In the genomic region with DNA sequence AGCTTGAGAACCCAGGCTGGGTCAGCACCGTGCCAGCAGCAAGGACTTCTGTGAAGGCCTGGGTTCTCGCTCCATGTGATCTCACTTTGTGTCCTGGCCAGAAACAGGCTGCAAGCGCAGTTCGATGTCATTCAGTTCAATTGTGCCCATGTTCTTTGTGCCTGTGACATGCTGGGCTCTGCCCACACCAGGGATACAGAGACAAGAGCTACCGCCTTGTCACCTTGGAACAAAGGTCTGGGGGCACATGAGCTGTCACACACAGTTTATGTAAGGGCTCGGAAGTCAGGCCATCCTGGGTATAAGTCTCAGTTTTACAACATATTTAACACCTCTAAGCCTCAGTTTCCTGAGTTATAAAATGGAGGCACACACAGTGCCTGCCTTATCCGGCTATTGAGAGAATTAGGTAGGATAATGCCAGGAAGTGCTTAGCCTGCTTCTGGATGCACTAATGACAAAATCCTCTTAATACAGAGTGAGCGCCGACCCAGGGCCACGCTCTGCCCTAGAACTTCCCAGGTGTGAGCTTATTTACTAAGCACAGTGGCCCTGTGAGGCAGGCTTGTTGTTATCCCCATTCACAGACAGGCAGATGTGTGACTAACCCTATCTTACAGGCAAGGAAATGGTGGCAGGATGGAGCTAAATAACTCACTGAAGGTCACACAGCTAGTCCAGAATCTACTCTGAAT, we compare ENCODE assay signal across 21 cellular contexts. TPM values are rescaled to one million over a fixed set of nuclear protein-coding genes. Genes with fewer than 3 reads are reported as not detected.
DNase-seq lines count a peak whose midpoint lies in the region; ATAC-seq, FAIRE-seq and TF ChIP-seq lines count a peak whose summit lies in the region.
"Had no signal": no experiment of that assay in that cellular context is flagged by ENCODE, and none has a peak within 500 bp of the region (broad histone marks: within the 10 kb centered on the region; RNA-seq: fewer than 3 reads in every experiment).

No MANE protein-coding gene starts in this region.

- H2BK12ac ChIP-seq in H9 (ENCODE audit: insufficient read length, low read depth, low read length) = no peak overlapping the region

- no peaks in the 10 kb centered on the region for H3K9me1 ChIP-seq in endothelial cell of umbilical vein (replicated peaks; ENCODE audit: control insufficient read depth, extremely low read depth, insufficient read depth, low read length)

- TF ChIP-seq POLR2A in endothelial cell of umbilical vein (IDR thresholded peaks at IDR 0.05; ENCODE audit: low read depth, low read length) = no peak

- no peaks in the 10 kb centered on the region for H3K4me1 ChIP-seq in H9 (ENCODE audit: insufficient read depth, low read length)
- peaks cover 26% of the 10 kb centered on the region for H3K4me1 ChIP-seq in endothelial cell of umbilical vein (ENCODE audit: control insufficient read depth, extremely low read depth, insufficient read depth, low read length)
- H3K4me1 ChIP-seq: HAP-1, Peyer's patch had no signal

- no peak overlapping the region for H3K14ac ChIP-seq in H9 (ENCODE audit: insufficient read depth, low read length)

- H3K79me1 ChIP-seq in H9 (ENCODE audit: insufficient read depth, low read depth, low read length, poor library complexity, severe bottlenecking) = no peaks in the 10 kb centered on the region

- no peak overlapping the region for H3K23ac ChIP-seq in H9 (ENCODE audit: insufficient read length, low read depth, low read length)

- no peak overlapping the region for H2AFZ ChIP-seq in H9 (ENCODE audit: low read length)
- H2AFZ ChIP-seq in endothelial cell of umbilical vein (ENCODE audit: low read depth, low read length) = no peak overlapping the region

- no peak overlapping the region for H2BK20ac ChIP-seq in H9 (ENCODE audit: low read depth, low read length, poor library complexity, severe bottlenecking)

- H3K27ac Mint-ChIP-seq in H9 (peak overlapping the region; percentile 17 to 57 (median 25); a peak in 3 of 7 replicates), natural killer cell (peak overlapping the region; percentile 80 to 97)
- H3K27ac Mint-ChIP-seq: memory B cell had no signal

- H3K4me2 ChIP-seq in H9 (ENCODE audit: insufficient read depth, insufficient read length, low read length) (no peak overlapping the region), endothelial cell of umbilical vein (ENCODE audit: insufficient read depth, low read length) (no peak overlapping the region)

- H3K27ac ChIP-seq in H9 (ENCODE audit: insufficient read length, low read depth, low read length) (no peak overlapping the region), endothelial cell of umbilical vein (ENCODE audit: insufficient read depth, low read depth, low read length) (peak overlapping the region; percentile 50)
- H3K27ac ChIP-seq: epithelial cell of prostate, Peyer's patch had no signal

- H3K27me3 ChIP-seq in H9 (ENCODE audit: insufficient read depth, low read length) (no peaks in the 10 kb centered on the region), endothelial cell of umbilical vein (ENCODE audit: control insufficient read depth in 2 of 2, insufficient read depth in 2 of 2, low read length in 2 of 2) (no peaks in the 10 kb centered on the region)
- H3K27me3 ChIP-seq: Peyer's patch had no signal

- no peaks in the 10 kb centered on the region for H3K23me2 ChIP-seq in H9 (ENCODE audit: insufficient read length, low read depth, low read length, poor library complexity, severe bottlenecking)

- intact Hi-C loops in endothelial cell of umbilical vein (cut with micrococcal nuclease) (no loop called here), natural killer cell (cut with micrococcal nuclease) (no loop called here)

- no TSS peak for BruUV-seq in endothelial cell of umbilical vein (replicated peaks; lab: Mats Ljungman, UMichigan)

- no peak overlapping the region for H2BK120ac ChIP-seq in H9 (ENCODE audit: low read depth, low read length, poor library complexity, severe bottlenecking)

- POLR2A ChIA-PET in endothelial cell of umbilical vein (lab: Charles Lee) = no interaction called here

- WGBS in H9 (ENCODE audit: extremely low coverage, insufficient read length, low lambda C conversion rate) = no CpG with 5 or more reads among the region's 10 CpGs

- FAIRE-seq in endothelial cell of umbilical vein (lab: Jason Lieb, UNC) = peak; percentile 44

- no peak overlapping the region for H2AK5ac ChIP-seq in H9 (ENCODE audit: insufficient read length, low read length)

- DNase-seq in Ammon's horn (ENCODE audit: low spot score) (peak; percentile 59), H9 (no peak), endothelial cell of umbilical vein (ENCODE audit: low read depth, low spot score) (peak; percentile 42), natural killer cell (no peak), EL (no peak), NCI-H526 treated with DMSO at 0.1 percent for 48 hours (lab: John Stamatoyannopoulos, UW) (no peak), HK-2 (ENCODE audit: unreplicated experiment) (no peak)
- DNase-seq: activated CD8-positive, alpha-beta memory T cell treated with anti-CD3 and anti-CD28 coated beads, Interleukin-2, amount 50 U/mL, for 4 hours; central memory CD4-positive, alpha-beta T cell; DMS153; hippocampal formation; NCI-H1436 treated with DMSO at 0.1 percent for 48 hours; NCI-H524 treated with DMSO at 0.1 percent for 48 hours; Peyer's patch; stimulated activated naive CD4-positive, alpha-beta T cell treated with Interleukin-2 at 50 U/mL for 16 hours had no signal

- no peak overlapping the region for H4K91ac ChIP-seq in H9 (ENCODE audit: insufficient read length, low read depth, low read length)

- H3K9me3 Mint-ChIP-seq in H9 (no peaks in the 10 kb centered on the region), natural killer cell (no peaks in the 10 kb centered on the region)
- H3K9me3 Mint-ChIP-seq: activated naive CD4-positive, alpha-beta T cell treated with anti-CD3 and anti-CD28 coated beads, Interleukin-2, amount 50 U/mL, for 72 hours; memory B cell had no signal

- H3K9me3 ChIP-seq in H9 (ENCODE audit: control insufficient read depth, low read depth, low read length) (no peaks in the 10 kb centered on the region), endothelial cell of umbilical vein (replicated peaks; ENCODE audit: control insufficient read depth, insufficient read depth, low read length) (no peaks in the 10 kb centered on the region)
- H3K9me3 ChIP-seq: HAP-1, Peyer's patch had no signal

- no peaks in the 10 kb centered on the region for H3K27me3 Mint-ChIP-seq in H9 (ENCODE audit: low read depth)
- no peaks in the 10 kb centered on the region for H3K27me3 Mint-ChIP-seq in natural killer cell (ENCODE audit: low read depth in 2 of 2)
- H3K27me3 Mint-ChIP-seq: memory B cell had no signal

- no peak overlapping the region for H2BK5ac ChIP-seq in H9 (ENCODE audit: insufficient read length, low read length)

- no peak for TF ChIP-seq CTCF in H9 (conservative IDR thresholded peaks at IDR 0.05)
- no peak for TF ChIP-seq CTCF in endothelial cell of umbilical vein (IDR thresholded peaks at IDR 0.05; ENCODE audit: extremely low read depth in 1 of 2, insufficient read depth in 1 of 2, low read depth in 1 of 2, low read length in 2 of 2)
- no peak for TF ChIP-seq CTCF in natural killer cell (IDR thresholded peaks at IDR 0.05)

- H3K4me3 ChIP-seq in endothelial cell of umbilical vein (replicated peaks in 1 of 3; ENCODE audit: insufficient read depth in 1 of 3, low read depth in 1 of 3, low read length in 3 of 3) = no peak overlapping the region
- H3K4me3 ChIP-seq: HAP-1, Peyer's patch had no signal

- H3K4ac ChIP-seq in H9 (ENCODE audit: low read depth, low read length) = no peak overlapping the region

- H3K36me3 Mint-ChIP-seq in H9 (ENCODE audit: insufficient read depth in 1 of 3, low read depth in 3 of 3) (peaks cover 14 to 16% (median 15%) of the 10 kb centered on the region in 3 experiments), natural killer cell (no peaks in the 10 kb centered on the region)
- H3K36me3 Mint-ChIP-seq: activated naive CD4-positive, alpha-beta T cell treated with anti-CD3 and anti-CD28 coated beads, Interleukin-2, amount 50 U/mL, for 72 hours had no signal

- ATAC-seq in natural killer cell (peak; percentile 73 to 89 (median 83)), HG02973 (IDR thresholded peaks at IDR 0.05; ENCODE audit: unreplicated experiment) (no peak)
- ATAC-seq: activated CD4-positive, CD25-positive, alpha-beta regulatory T cell treated with anti-CD3 and anti-CD28 coated beads, Interleukin-2, amount 50 U/mL, for 24 hours had no signal

- no peak overlapping the region for H3K4me3 Mint-ChIP-seq in H9
- peak overlapping the region; percentile 54 for H3K4me3 Mint-ChIP-seq in natural killer cell
- H3K4me3 Mint-ChIP-seq: memory B cell had no signal

- no peak overlapping the region for H3K56ac ChIP-seq in H9 (ENCODE audit: insufficient read length, low read depth, low read length)

- no peaks in the 10 kb centered on the region for H3K36me3 ChIP-seq in endothelial cell of umbilical vein (ENCODE audit: control insufficient read depth in 2 of 2, extremely low read depth in 1 of 2, insufficient read depth in 2 of 2, low read length in 2 of 2)
- H3K36me3 ChIP-seq: HAP-1 had no signal

- H2BK15ac ChIP-seq in H9 (ENCODE audit: low read depth, low read length) = no peak overlapping the region

- no peaks in the 10 kb centered on the region for H3K4me1 Mint-ChIP-seq in H9
- H3K4me1 Mint-ChIP-seq in natural killer cell = peaks cover 32 to 53% of the 10 kb centered on the region in 2 donors

- no peak overlapping the region for H3T11ph ChIP-seq in H9 (ENCODE audit: low read length)

- CTCF ChIA-PET in endothelial cell of umbilical vein (lab: Charles Lee) = interaction anchor here (0.9 to 5.0 kb wide), 10 partner anchors 9 to 116 kb away, joined by 3 to 38 read pairs (median 7); no protein-coding TSS in a partner anchor

- H4K8ac ChIP-seq in H9 (replicated peaks; ENCODE audit: insufficient read length, low read depth, low read length) = no peak overlapping the region

- dilution Hi-C loops in endothelial cell of umbilical vein (cut with MboI; ENCODE audit: extremely low pct_ligation_motif_present, low sequenced_read_pairs) = no loop called here

- no peaks in the 10 kb centered on the region for H3K79me2 ChIP-seq in H9 (ENCODE audit: insufficient read depth, low read length)
- H3K79me2 ChIP-seq in endothelial cell of umbilical vein (ENCODE audit: control insufficient read depth, insufficient read depth, low read length) = no peaks in the 10 kb centered on the region

- no peak overlapping the region for H3K18ac ChIP-seq in H9 (ENCODE audit: insufficient read length, low read depth, low read length)

- no peak overlapping the region for H3K9ac ChIP-seq in H9 (ENCODE audit: extremely low read depth, insufficient read length, low read length)
- H3K9ac ChIP-seq in endothelial cell of umbilical vein (replicated peaks; ENCODE audit: extremely low read depth, insufficient read depth, low read length) = no peak overlapping the region

- no peak overlapping the region for H4K5ac ChIP-seq in H9 (ENCODE audit: insufficient read length, low read depth, low read length)

- no peaks in the 10 kb centered on the region for H4K20me1 ChIP-seq in H9 (ENCODE audit: control insufficient read depth, insufficient read depth, insufficient read length)
- no peaks in the 10 kb centered on the region for H4K20me1 ChIP-seq in endothelial cell of umbilical vein (replicated peaks; ENCODE audit: control insufficient read depth, extremely low read depth, insufficient read depth, low read length)

RNA-seq across cellular contexts. Expression of gene LIMD1, which starts 50.4 kb away (rescaled TPM):
- 34.6 and 34.8 TPM in 2 replicates for total RNA-seq in H9 (2021)
- total RNA-seq in endothelial cell of umbilical vein = 33.3 and 39.5 TPM in 2 replicates
- polyA plus RNA-seq in endothelial cell of umbilical vein = 11.9 and 12.6 TPM in 2 replicates
- 8.9 and 9.8 TPM in 2 replicates for polyA plus RNA-seq in endothelial cell of umbilical vein (2011; cell fraction: cytosol; rRNA removed)
- 35.5 and 37.7 TPM in 2 replicates for polyA plus RNA-seq in endothelial cell of umbilical vein (2011; cell fraction: nucleus; rRNA removed)
- 15.2 and 19.2 TPM in 2 replicates for polyA plus RNA-seq in endothelial cell of umbilical vein (2012)
- 46.6 and 57.5 TPM in 2 replicates for polyA minus RNA-seq in endothelial cell of umbilical vein
- 14.3 TPM for polyA minus RNA-seq in endothelial cell of umbilical vein (2011; cell fraction: cytosol; rRNA and poly(A)+ RNA removed)
- 35.4 and 38.2 TPM in 2 replicates for polyA minus RNA-seq in endothelial cell of umbilical vein (2011; cell fraction: nucleus; rRNA and poly(A)+ RNA removed)
- total RNA-seq in natural killer cell = 10 to 100 TPM; 41.7 to 52.2 (median 48.6) TPM

Comparison
In these comparisons a context has a peak if more than half of its experiments do, and no peak if none do; other contexts are left out.
1. DNase-seq: peak in Ammon's horn (single experiment) and endothelial cell of umbilical vein (single experiment); none in H9 (single experiment), natural killer cell (single experiment), EL (single experiment), NCI-H526 treated with DMSO at 0.1 percent for 48 hours (single experiment) and HK-2 (single experiment).